Comparison of ENCODE assay signal across 8 cellular contexts in the genomic region with DNA sequence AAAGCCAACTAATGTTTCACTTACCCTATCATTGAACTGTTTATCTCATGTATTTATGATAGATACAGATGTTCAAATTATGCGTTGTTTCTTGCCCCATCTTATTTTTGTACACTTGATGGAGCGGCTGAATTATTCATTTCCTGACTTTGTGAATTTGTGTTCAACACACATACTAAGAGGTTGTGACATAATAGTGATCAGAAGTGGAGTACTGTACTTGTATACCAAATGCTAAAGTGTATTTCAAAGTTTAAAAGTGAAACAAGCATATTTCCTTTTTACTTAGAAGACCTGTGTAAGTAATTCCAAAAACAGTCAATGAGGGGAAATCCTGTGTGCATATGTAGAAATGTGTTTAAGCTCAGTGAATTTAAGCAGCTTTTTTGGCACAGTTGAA. TPM values are rescaled to one million over a fixed set of nuclear protein-coding genes. Genes with fewer than 3 reads are reported as not detected.
A peak's percentile ranks its signal among the peaks of the same experiment; 100 is the strongest.
DNase-seq lines count a peak whose midpoint lies in the region; ATAC-seq, FAIRE-seq and TF ChIP-seq lines count a peak whose summit lies in the region.

No MANE protein-coding gene starts in this region.

- no peak for TF ChIP-seq POLR2A in GM12891 (IDR thresholded peaks at IDR 0.05; ENCODE audit: low read depth, low read length)

- peak overlapping the region; percentile 98 to 100 (median 99) for H3K4me3 Mint-ChIP-seq in T-cell

- TF ChIP-seq CTCF in fibroblast of the aortic adventitia (IDR thresholded peaks at IDR 0.05; ENCODE audit: insufficient read depth, low read length) (no peak), retinal pigment epithelial cell (conservative IDR thresholded peaks at IDR 0.05; ENCODE audit: low read depth, low read length) (no peak)

- FAIRE-seq in GM12891 (lab: Jason Lieb, UNC) = peak; percentile 16

- POLR2A ChIA-PET in T-cell (lab: Charles Lee) = interaction anchor here (0.6 to 2.5 kb wide), 14 partner anchors 8 to 378 kb away, joined by 3 to 20 read pairs (median 5); no protein-coding TSS in a partner anchor

- DNase-seq in GM12891 (ENCODE audit: insufficient read length, low spot score) = no peak
- DNase-seq in T-cell = no peak
- DNase-seq in fibroblast of the aortic adventitia (ENCODE audit: low read depth) = no peak
- no peak for DNase-seq in retinal pigment epithelial cell (ENCODE audit: low read depth)
- no peak for DNase-seq in NAMALWA (ENCODE audit: low spot score)
- DNase-seq in activated effector memory CD4-positive, alpha-beta T cell treated with anti-CD3 and anti-CD28 coated beads, Interleukin-2, amount 50 U/mL, for 16 hours = no peak
- DNase-seq in DMS79 (lab: John Stamatoyannopoulos, UW) = no peak

- H3K4me3 ChIP-seq in fibroblast of the aortic adventitia (ENCODE audit: low read depth, low read length) (peak overlapping the region; percentile 82), retinal pigment epithelial cell (ENCODE audit: low read length) (peak overlapping the region; percentile 80)

- H3K9me3 Mint-ChIP-seq in T-cell = no peaks in the 10 kb centered on the region

- CTCF ChIA-PET in T-cell (lab: Charles Lee) = interaction anchor here in 1 of 2 donors (0.6 to 2.0 kb wide), 6 partner anchors 13 to 374 kb away, joined by 3 to 8 read pairs (median 4); no protein-coding TSS in a partner anchor

- peak overlapping the region; percentile 99 to 100 for H3K27ac Mint-ChIP-seq in T-cell

- ATAC-seq in T-cell (replicated peaks in 1 of 4) (no peak), GM21529 (IDR thresholded peaks at IDR 0.05; ENCODE audit: unreplicated experiment) (no peak)

- H3K4me1 Mint-ChIP-seq in T-cell = peaks cover 60 to 63% (median 61%) of the 10 kb centered on the region in 3 donors

- H3K36me3 Mint-ChIP-seq in T-cell = peaks cover 58% of the 10 kb centered on the region

- H3K27me3 Mint-ChIP-seq in T-cell = no peaks in the 10 kb centered on the region

TF ChIP-seq in GM12891, 5 proteins besides CTCF, POLR2A, EP300 and RAD21:
- TF ChIP-seq POU2F2 (IDR thresholded peaks at IDR 0.05; ENCODE audit: low read depth, low read length) (no peak), PAX5 (IDR thresholded peaks at IDR 0.05; ENCODE audit: insufficient read depth, low read length, severe bottlenecking) (no peak), TAF1 (IDR thresholded peaks at IDR 0.05; ENCODE audit: low read depth, low read length) (no peak)

RNA-seq across cellular contexts. Expression of gene NFKBIZ, which starts 1.8 kb away (rescaled TPM):
- 30.5 TPM for polyA plus RNA-seq in GM12891 (2012; ENCODE audit: low read depth, missing spikeins)
- 100 to 1,000 TPM; 130 to 720 (median 132) TPM for total RNA-seq in T-cell
- 17.5 and 38.3 TPM in 2 replicates for total RNA-seq in fibroblast of the aortic adventitia (ENCODE audit: low replicate concordance)
